In the genomic region with DNA sequence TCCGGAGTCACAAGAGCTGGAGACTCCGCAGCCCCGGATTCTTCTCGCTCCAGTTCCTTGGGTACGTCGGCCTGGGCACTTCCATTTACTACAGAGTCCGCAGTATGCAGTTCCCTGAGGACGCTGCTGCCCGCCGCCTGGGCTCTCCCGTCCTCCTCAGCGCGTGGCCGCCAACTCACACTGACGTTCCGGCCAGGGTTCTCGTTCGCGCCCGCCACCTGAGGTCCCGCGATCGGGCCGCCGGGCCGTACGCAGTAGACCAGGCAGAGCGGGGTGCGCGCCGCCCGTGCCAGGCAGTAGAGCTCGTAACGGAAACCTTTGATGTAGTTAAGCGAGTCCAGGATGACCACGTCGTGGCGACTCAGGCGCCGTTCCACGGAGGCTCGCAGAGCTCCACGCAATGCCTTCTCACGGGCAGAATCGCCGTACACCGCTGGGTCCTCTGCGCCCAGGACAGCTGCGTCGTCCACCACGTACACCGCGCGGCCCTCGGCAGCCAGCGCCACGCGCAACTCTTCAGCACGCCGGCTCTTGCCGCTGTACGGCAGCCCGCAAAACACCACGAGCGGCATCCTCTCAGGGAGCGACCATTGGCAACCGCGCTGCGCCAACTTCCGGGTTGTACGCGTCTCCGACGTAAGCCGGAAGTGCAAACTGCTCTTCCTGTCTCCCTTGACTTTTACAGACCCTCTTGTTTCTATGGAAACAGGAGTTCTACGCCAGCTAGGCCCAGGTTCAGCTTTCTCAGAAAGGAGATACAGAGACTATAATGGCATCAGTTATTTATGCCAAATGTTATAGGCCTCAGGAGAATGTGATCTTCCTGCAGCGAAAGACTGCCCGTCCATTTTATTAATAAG, we compare ENCODE assay signal across 1 cellular context.
TF ChIP-seq lines count a peak whose summit lies in the region.

A gene with protein sequence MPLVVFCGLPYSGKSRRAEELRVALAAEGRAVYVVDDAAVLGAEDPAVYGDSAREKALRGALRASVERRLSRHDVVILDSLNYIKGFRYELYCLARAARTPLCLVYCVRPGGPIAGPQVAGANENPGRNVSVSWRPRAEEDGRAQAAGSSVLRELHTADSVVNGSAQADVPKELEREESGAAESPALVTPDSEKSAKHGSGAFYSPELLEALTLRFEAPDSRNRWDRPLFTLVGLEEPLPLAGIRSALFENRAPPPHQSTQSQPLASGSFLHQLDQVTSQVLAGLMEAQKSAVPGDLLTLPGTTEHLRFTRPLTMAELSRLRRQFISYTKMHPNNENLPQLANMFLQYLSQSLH (minus strand): TSS at position 621 of the 860 bp plus-strand sequence. CDS start 49 bp downstream, at position 572.

TF ChIP-seq in A549, 52 proteins besides CTCF, POLR2A, EP300 and RAD21 (continued from another document):
- TF ChIP-seq, protein P1, sequence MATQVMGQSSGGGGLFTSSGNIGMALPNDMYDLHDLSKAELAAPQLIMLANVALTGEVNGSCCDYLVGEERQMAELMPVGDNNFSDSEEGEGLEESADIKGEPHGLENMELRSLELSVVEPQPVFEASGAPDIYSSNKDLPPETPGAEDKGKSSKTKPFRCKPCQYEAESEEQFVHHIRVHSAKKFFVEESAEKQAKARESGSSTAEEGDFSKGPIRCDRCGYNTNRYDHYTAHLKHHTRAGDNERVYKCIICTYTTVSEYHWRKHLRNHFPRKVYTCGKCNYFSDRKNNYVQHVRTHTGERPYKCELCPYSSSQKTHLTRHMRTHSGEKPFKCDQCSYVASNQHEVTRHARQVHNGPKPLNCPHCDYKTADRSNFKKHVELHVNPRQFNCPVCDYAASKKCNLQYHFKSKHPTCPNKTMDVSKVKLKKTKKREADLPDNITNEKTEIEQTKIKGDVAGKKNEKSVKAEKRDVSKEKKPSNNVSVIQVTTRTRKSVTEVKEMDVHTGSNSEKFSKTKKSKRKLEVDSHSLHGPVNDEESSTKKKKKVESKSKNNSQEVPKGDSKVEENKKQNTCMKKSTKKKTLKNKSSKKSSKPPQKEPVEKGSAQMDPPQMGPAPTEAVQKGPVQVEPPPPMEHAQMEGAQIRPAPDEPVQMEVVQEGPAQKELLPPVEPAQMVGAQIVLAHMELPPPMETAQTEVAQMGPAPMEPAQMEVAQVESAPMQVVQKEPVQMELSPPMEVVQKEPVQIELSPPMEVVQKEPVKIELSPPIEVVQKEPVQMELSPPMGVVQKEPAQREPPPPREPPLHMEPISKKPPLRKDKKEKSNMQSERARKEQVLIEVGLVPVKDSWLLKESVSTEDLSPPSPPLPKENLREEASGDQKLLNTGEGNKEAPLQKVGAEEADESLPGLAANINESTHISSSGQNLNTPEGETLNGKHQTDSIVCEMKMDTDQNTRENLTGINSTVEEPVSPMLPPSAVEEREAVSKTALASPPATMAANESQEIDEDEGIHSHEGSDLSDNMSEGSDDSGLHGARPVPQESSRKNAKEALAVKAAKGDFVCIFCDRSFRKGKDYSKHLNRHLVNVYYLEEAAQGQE (IDR thresholded peaks at IDR 0.05), result peak; percentile 48
- no peak for TF ChIP-seq RFX5 (IDR thresholded peaks at IDR 0.05)
- TF ChIP-seq TFCP2L1 (CRISPR knock-in tag; IDR thresholded peaks at IDR 0.05), result 0 out of 2 replicates have a peak, but pooled peaks have one; percentile 75
- TF ChIP-seq HOXB13 (CRISPR knock-in tag; IDR thresholded peaks at IDR 0.05; ENCODE audit: low read depth), result no peak
- TF ChIP-seq FOXS1 (CRISPR knock-in tag; IDR thresholded peaks at IDR 0.05), result no peak
- TF ChIP-seq POLR2AphosphoS2 (conservative IDR thresholded peaks at IDR 0.05; ENCODE audit: low read length), result no peak
- TF ChIP-seq, protein P2, sequence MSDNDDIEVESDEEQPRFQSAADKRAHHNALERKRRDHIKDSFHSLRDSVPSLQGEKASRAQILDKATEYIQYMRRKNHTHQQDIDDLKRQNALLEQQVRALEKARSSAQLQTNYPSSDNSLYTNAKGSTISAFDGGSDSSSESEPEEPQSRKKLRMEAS (IDR thresholded peaks at IDR 0.05), result peak; percentile 76
- TF ChIP-seq FOSB (CRISPR knock-in tag; IDR thresholded peaks at IDR 0.05), result no peak
- no peak for TF ChIP-seq CHD2 (IDR thresholded peaks at IDR 0.05; ENCODE audit: low read length, partially characterized antibody)
- no peak for TF ChIP-seq NFE2L2 (conservative IDR thresholded peaks at IDR 0.05; ENCODE audit: low read length)
- no peak for TF ChIP-seq CEBPB (IDR thresholded peaks at IDR 0.05)
- TF ChIP-seq, protein P3, sequence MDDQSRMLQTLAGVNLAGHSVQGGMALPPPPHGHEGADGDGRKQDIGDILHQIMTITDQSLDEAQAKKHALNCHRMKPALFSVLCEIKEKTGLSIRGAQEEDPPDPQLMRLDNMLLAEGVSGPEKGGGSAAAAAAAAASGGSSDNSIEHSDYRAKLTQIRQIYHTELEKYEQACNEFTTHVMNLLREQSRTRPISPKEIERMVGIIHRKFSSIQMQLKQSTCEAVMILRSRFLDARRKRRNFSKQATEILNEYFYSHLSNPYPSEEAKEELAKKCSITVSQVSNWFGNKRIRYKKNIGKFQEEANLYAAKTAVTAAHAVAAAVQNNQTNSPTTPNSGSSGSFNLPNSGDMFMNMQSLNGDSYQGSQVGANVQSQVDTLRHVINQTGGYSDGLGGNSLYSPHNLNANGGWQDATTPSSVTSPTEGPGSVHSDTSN (IDR thresholded peaks at IDR 0.05), result no peak
- TF ChIP-seq JUN (IDR thresholded peaks at IDR 0.05), result peak in 1 of 2 experiments; percentile 74; a peak in 3 of 5 replicates
- no peak for TF ChIP-seq MYC (IDR thresholded peaks at IDR 0.05; ENCODE audit: borderline replicate concordance, low read length)
- no peak for TF ChIP-seq RCOR1 (IDR thresholded peaks at IDR 0.05; ENCODE audit: low read depth, low read length)
- no peak for TF ChIP-seq MAZ (IDR thresholded peaks at IDR 0.05; ENCODE audit: borderline replicate concordance, low read depth, low read length)
- TF ChIP-seq, protein P4, sequence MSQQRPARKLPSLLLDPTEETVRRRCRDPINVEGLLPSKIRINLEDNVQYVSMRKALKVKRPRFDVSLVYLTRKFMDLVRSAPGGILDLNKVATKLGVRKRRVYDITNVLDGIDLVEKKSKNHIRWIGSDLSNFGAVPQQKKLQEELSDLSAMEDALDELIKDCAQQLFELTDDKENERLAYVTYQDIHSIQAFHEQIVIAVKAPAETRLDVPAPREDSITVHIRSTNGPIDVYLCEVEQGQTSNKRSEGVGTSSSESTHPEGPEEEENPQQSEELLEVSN (IDR thresholded peaks at IDR 0.05; ENCODE audit: borderline replicate concordance, low read depth), result peak; percentile 31; the same call in 1 of the 2 replicates
- TF ChIP-seq JUNB (IDR thresholded peaks at IDR 0.05), result no peak
- TF ChIP-seq FOSL2 (IDR thresholded peaks at IDR 0.05), result no peak
- no peak for TF ChIP-seq FOSL2 (CRISPR knock-in tag; IDR thresholded peaks at IDR 0.05)
